Comparison of ENCODE assay signal across 1 cellular context in the genomic region with DNA sequence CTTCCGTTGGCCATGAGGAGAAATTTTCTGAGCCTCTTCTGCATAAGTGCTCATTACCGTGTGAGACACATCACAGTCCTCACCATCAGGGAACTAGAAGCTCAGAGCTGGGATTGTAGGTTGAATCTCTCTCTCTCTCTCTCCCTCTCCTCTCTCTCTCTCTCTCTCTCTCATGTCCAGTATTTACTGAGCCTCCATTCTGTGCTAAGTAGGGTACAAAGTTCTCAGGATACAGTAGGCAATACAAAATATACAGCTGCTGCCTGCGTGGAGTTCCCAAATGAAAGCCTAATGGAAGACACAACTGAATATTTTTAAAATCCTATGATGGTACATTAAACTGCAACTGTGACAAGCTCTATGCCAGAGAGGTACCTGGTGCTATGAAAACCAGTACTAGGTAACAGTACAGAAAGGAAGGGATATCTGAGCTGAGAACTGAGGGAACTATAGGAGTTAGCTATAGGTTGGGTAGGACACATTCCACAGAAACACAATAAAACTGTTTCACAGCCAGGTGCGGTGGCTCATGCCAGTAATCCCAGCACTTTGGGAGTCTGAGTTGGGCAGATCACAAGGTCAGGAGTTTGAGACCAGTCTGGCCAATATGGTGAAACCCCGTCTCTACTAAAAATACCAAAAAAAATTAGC.
TF ChIP-seq lines count a peak whose summit lies in the region.

No MANE protein-coding gene starts in this region.

TF ChIP-seq in HepG2, 621 proteins besides CTCF, POLR2A, EP300 and RAD21 (continues in another document):
- TF ChIP-seq SPEN (CRISPR knock-in tag; IDR thresholded peaks at IDR 0.05; ENCODE audit: low read depth) (no peak), ZNF30 (CRISPR knock-in tag; IDR thresholded peaks at IDR 0.05) (no peak), YEATS2 (CRISPR knock-in tag; IDR thresholded peaks at IDR 0.05; ENCODE audit: borderline replicate concordance) (no peak), RXRB (CRISPR knock-in tag; IDR thresholded peaks at IDR 0.05; ENCODE audit: borderline replicate concordance) (peak; percentile 41; the same call in 1 of the 2 replicates), ZNF337 (CRISPR knock-in tag; IDR thresholded peaks at IDR 0.05; ENCODE audit: borderline replicate concordance, low read depth) (no peak), SNAI1 (CRISPR knock-in tag; IDR thresholded peaks at IDR 0.05; ENCODE audit: borderline replicate concordance) (no peak), ZNF407 (CRISPR knock-in tag; IDR thresholded peaks at IDR 0.05; ENCODE audit: not compliant biosample characterization) (no peak), ZNF24 (IDR thresholded peaks at IDR 0.05) (no peak), MYPOP (CRISPR knock-in tag; IDR thresholded peaks at IDR 0.05) (no peak), MIXL1 (CRISPR knock-in tag; IDR thresholded peaks at IDR 0.05) (peak; percentile 55; the same call in 1 of the 2 replicates), ZNF792 (CRISPR knock-in tag; IDR thresholded peaks at IDR 0.05) (peak; percentile 60; the same call in 1 of the 2 replicates), KLF16 (CRISPR knock-in tag; IDR thresholded peaks at IDR 0.05) (no peak), WIZ (CRISPR knock-in tag; IDR thresholded peaks at IDR 0.05) (peak; percentile 79; the same call in 1 of the 2 replicates), JUNB (CRISPR knock-in tag; IDR thresholded peaks at IDR 0.05; ENCODE audit: borderline replicate concordance) (no peak), CREB1 (IDR thresholded peaks at IDR 0.05) (no peak), CREB1 (CRISPR knock-in tag; IDR thresholded peaks at IDR 0.05) (peak; percentile 49; the same call in 1 of the 2 replicates), ZBTB38 (CRISPR knock-in tag; IDR thresholded peaks at IDR 0.05) (no peak), GTF2F1 (IDR thresholded peaks at IDR 0.05; ENCODE audit: low read length) (no peak), MNT (IDR thresholded peaks at IDR 0.05) (no peak), ZNF496 (CRISPR knock-in tag; IDR thresholded peaks at IDR 0.05; ENCODE audit: insufficient replicate concordance) (no peak), ZNF431 (CRISPR knock-in tag; IDR thresholded peaks at IDR 0.05; ENCODE audit: borderline replicate concordance, low read depth) (no peak), MYNN (CRISPR knock-in tag; IDR thresholded peaks at IDR 0.05; ENCODE audit: low read depth) (no peak), NFKB2 (CRISPR knock-in tag; IDR thresholded peaks at IDR 0.05; ENCODE audit: borderline replicate concordance) (no peak), BRF2 (CRISPR knock-in tag; IDR thresholded peaks at IDR 0.05) (no peak), KDM2A (CRISPR knock-in tag; IDR thresholded peaks at IDR 0.05; ENCODE audit: borderline replicate concordance, low read depth) (no peak), NFE2L1 (CRISPR knock-in tag; IDR thresholded peaks at IDR 0.05; ENCODE audit: borderline replicate concordance) (no peak), HNRNPL (IDR thresholded peaks at IDR 0.05; ENCODE audit: low read depth, low read length) (no peak), MED1 (CRISPR knock-in tag; IDR thresholded peaks at IDR 0.05) (peak; percentile 69), ZNF891 (CRISPR knock-in tag; IDR thresholded peaks at IDR 0.05) (no peak)
- TF ChIP-seq, protein P1, sequence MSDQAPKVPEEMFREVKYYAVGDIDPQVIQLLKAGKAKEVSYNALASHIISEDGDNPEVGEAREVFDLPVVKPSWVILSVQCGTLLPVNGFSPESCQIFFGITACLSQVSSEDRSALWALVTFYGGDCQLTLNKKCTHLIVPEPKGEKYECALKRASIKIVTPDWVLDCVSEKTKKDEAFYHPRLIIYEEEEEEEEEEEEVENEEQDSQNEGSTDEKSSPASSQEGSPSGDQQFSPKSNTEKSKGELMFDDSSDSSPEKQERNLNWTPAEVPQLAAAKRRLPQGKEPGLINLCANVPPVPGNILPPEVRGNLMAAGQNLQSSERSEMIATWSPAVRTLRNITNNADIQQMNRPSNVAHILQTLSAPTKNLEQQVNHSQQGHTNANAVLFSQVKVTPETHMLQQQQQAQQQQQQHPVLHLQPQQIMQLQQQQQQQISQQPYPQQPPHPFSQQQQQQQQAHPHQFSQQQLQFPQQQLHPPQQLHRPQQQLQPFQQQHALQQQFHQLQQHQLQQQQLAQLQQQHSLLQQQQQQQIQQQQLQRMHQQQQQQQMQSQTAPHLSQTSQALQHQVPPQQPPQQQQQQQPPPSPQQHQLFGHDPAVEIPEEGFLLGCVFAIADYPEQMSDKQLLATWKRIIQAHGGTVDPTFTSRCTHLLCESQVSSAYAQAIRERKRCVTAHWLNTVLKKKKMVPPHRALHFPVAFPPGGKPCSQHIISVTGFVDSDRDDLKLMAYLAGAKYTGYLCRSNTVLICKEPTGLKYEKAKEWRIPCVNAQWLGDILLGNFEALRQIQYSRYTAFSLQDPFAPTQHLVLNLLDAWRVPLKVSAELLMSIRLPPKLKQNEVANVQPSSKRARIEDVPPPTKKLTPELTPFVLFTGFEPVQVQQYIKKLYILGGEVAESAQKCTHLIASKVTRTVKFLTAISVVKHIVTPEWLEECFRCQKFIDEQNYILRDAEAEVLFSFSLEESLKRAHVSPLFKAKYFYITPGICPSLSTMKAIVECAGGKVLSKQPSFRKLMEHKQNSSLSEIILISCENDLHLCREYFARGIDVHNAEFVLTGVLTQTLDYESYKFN (CRISPR knock-in tag; conservative IDR thresholded peaks at IDR 0.05) = peak; percentile 90
- TF ChIP-seq, protein P2, sequence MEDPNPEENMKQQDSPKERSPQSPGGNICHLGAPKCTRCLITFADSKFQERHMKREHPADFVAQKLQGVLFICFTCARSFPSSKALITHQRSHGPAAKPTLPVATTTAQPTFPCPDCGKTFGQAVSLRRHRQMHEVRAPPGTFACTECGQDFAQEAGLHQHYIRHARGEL (CRISPR knock-in tag; IDR thresholded peaks at IDR 0.05) = no peak
- TF ChIP-seq, protein P3, sequence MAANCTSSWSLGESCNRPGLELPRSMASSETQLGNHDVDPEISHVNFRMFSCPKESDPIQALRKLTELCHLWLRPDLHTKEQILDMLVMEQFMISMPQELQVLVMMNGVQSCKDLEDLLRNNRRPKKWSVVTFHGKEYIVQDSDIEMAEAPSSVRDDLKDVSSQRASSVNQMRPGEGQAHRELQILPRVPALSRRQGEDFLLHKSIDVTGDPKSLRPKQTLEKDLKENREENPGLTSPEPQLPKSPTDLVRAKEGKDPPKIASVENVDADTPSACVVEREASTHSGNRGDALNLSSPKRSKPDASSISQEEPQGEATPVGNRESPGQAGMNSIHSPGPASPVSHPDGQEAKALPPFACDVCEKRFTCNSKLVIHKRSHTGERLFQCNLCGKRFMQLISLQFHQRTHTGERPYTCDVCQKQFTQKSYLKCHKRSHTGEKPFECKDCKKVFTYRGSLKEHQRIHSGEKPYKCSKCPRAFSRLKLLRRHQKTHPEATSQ (CRISPR knock-in tag; IDR thresholded peaks at IDR 0.05; ENCODE audit: borderline replicate concordance) = no peak
- TF ChIP-seq, protein P4, sequence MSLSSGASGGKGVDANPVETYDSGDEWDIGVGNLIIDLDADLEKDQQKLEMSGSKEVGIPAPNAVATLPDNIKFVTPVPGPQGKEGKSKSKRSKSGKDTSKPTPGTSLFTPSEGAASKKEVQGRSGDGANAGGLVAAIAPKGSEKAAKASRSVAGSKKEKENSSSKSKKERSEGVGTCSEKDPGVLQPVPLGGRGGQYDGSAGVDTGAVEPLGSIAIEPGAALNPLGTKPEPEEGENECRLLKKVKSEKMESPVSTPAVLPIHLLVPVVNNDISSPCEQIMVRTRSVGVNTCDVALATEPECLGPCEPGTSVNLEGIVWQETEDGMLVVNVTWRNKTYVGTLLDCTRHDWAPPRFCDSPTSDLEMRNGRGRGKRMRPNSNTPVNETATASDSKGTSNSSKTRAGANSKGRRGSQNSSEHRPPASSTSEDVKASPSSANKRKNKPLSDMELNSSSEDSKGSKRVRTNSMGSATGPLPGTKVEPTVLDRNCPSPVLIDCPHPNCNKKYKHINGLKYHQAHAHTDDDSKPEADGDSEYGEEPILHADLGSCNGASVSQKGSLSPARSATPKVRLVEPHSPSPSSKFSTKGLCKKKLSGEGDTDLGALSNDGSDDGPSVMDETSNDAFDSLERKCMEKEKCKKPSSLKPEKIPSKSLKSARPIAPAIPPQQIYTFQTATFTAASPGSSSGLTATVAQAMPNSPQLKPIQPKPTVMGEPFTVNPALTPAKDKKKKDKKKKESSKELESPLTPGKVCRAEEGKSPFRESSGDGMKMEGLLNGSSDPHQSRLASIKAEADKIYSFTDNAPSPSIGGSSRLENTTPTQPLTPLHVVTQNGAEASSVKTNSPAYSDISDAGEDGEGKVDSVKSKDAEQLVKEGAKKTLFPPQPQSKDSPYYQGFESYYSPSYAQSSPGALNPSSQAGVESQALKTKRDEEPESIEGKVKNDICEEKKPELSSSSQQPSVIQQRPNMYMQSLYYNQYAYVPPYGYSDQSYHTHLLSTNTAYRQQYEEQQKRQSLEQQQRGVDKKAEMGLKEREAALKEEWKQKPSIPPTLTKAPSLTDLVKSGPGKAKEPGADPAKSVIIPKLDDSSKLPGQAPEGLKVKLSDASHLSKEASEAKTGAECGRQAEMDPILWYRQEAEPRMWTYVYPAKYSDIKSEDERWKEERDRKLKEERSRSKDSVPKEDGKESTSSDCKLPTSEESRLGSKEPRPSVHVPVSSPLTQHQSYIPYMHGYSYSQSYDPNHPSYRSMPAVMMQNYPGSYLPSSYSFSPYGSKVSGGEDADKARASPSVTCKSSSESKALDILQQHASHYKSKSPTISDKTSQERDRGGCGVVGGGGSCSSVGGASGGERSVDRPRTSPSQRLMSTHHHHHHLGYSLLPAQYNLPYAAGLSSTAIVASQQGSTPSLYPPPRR (CRISPR knock-in tag; IDR thresholded peaks at IDR 0.05; ENCODE audit: borderline replicate concordance) = no peak
